8 cellular contexts compared by ENCODE assay signal in genomic region chr2:226798422-226799210, GRCh38.
DNase-seq lines count a peak whose midpoint lies in the region; ATAC-seq lines count a peak whose summit lies in the region.

No MANE protein-coding gene starts in this region.

- H3K4me3 ChIP-seq in endocrine pancreas (ENCODE audit: control insufficient read depth, insufficient read depth, low read length): no peak overlapping the region

- no peaks in the 10 kb centered on the region for H3K27me3 ChIP-seq in endocrine pancreas (ENCODE audit: control insufficient read depth, insufficient read depth, low read length)

- peak overlapping the region; percentile 49 for H3K9ac ChIP-seq in endocrine pancreas (ENCODE audit: control insufficient read depth, insufficient read depth, low read length)

- H3K27ac ChIP-seq in substantia nigra (ENCODE audit: low read depth, low read length, poor library complexity, severe bottlenecking): peak overlapping the region; percentile 77

- H3K36me3 ChIP-seq in endocrine pancreas (ENCODE audit: control insufficient read depth, insufficient read depth, low read length): no peaks in the 10 kb centered on the region

- DNase-seq in Ammon's horn (ENCODE audit: low spot score) (peak; percentile 73), HS-27A (ENCODE audit: low read depth) (peak; percentile 27), middle frontal gyrus (ENCODE audit: extremely low spot score, low spot score) (peak; percentile 31), substantia nigra (lab: John Stamatoyannopoulos, UW) (peak in 13 of 49 donors; percentile 22 to 69 (median 39))
- peak; percentile 41 for DNase-seq in activated CD4-positive, alpha-beta T cell treated with anti-CD3 and anti-CD28 coated beads, Interleukin-2, amount 50 U/mL, for 1 hour

- ATAC-seq in GM19351 (IDR thresholded peaks at IDR 0.05; ENCODE audit: unreplicated experiment): peak; percentile 31
- ATAC-seq in HG03457 (IDR thresholded peaks at IDR 0.05; ENCODE audit: unreplicated experiment): no peak

- H3K9me3 ChIP-seq in endocrine pancreas (ENCODE audit: control insufficient read depth, low read length): no peaks in the 10 kb centered on the region

- peaks cover 13% of the 10 kb centered on the region for H3K4me1 ChIP-seq in endocrine pancreas (ENCODE audit: control insufficient read depth, insufficient read depth, low read length)
